In the genomic region with DNA sequence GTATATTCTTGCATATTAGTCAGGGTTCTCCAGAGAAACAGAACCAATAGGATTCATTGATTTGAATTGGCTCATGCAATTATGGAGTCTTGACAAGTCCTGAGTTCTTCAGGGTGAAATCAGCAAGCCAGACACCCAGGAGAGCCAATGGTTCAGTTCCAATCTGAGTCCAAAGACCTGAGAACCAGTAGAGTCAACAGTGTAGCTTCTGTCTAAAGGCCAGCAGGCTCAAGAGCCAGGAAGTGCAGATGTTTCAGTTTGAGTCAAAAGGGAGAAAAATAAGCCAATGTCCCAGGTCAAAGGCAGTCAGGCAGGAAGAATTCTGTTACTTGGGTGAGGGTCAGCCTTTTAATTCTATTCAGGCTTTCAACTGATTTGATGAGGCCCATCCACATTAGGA, we compare ENCODE assay signal across 18 cellular contexts. TPM values are rescaled to one million over a fixed set of nuclear protein-coding genes. Genes with fewer than 3 reads are reported as not detected.
DNase-seq lines count a peak whose midpoint lies in the region; ATAC-seq, FAIRE-seq and TF ChIP-seq lines count a peak whose summit lies in the region.
"Had no signal": no experiment of that assay in that cellular context is flagged by ENCODE, and none has a peak within 500 bp of the region (broad histone marks: within the 10 kb centered on the region; RNA-seq: fewer than 3 reads in every experiment).

No MANE protein-coding gene starts in this region.

- peak; percentile 59 for ATAC-seq in HG02588 (IDR thresholded peaks at IDR 0.05; ENCODE audit: unreplicated experiment)
- ATAC-seq in HG03457 (IDR thresholded peaks at IDR 0.05; ENCODE audit: unreplicated experiment): peak; percentile 71
- ATAC-seq: HCT116; PC-3; stimulated activated effector memory CD8-positive, alpha-beta T cell treated with anti-CD3 and anti-CD28 coated beads, Interleukin-12 subunit alpha, Interleukin-12 subunit beta, amount 100 ng/mL, for 72 hours had no signal

- intact Hi-C loops in CD14-positive monocyte (cut with micrococcal nuclease): no loop called here
- intact Hi-C loops in activated T-helper 1 cell treated with anti-CD3 and anti-CD28 coated beads, Interleukin-12 subunit alpha, Interleukin-12 subunit beta, Interleukin-2, Interleukin-4 antibody, amounts not matched to agents 30 ng/mL and 10 ng/mL and 1 ng/mL, durations not matched to agents 14 hours and 24 hours and 36 hours (cut with micrococcal nuclease): no loop called here

- no peak overlapping the region for H3K27ac ChIP-seq in caudate nucleus (ENCODE audit: low read depth, low read length)
- H3K27ac ChIP-seq: vagina had no signal

- peaks cover 18% of the 10 kb centered on the region for H3K4me1 Mint-ChIP-seq in CD14-positive monocyte
- no peaks in the 10 kb centered on the region for H3K4me1 Mint-ChIP-seq in activated T-helper 1 cell treated with anti-CD3 and anti-CD28 coated beads, Interleukin-12 subunit alpha, Interleukin-12 subunit beta, Interleukin-2, Interleukin-4 antibody, amounts not matched to agents 30 ng/mL and 10 ng/mL and 1 ng/mL, durations not matched to agents 14 hours and 24 hours and 36 hours (ENCODE audit: low read depth)
- H3K4me1 Mint-ChIP-seq: stimulated activated effector memory CD8-positive, alpha-beta T cell treated with anti-CD3 and anti-CD28 coated beads, Interleukin-12 subunit alpha, Interleukin-12 subunit beta, amount 100 ng/mL, for 72 hours had no signal

- peak; percentile 15 for DNase-seq in GM12892 (ENCODE audit: insufficient read length)
- DNase-seq in GM19240 (ENCODE audit: insufficient read length, low spot score): peak; percentile 17
- DNase-seq in caudate nucleus (lab: John Stamatoyannopoulos, UW): no peak
- no peak for DNase-seq in CD14-positive monocyte (ENCODE audit: low spot score)
- no peak for DNase-seq in activated T-helper 1 cell treated with anti-CD3 and anti-CD28 coated beads, Interleukin-12 subunit alpha, Interleukin-12 subunit beta, Interleukin-2, Interleukin-4 antibody, amounts not matched to agents 30 ng/mL and 10 ng/mL and 1 ng/mL, durations not matched to agents 14 hours and 24 hours and 36 hours (ENCODE audit: low spot score)
- DNase-seq in iPS-NIHi7 (ENCODE audit: extremely low spot score): no peak
- DNase-seq: effector CD4-positive, alpha-beta T cell; NCI-H1105; NCI-H226; PC-3 had no signal

- H3K27ac Mint-ChIP-seq in CD14-positive monocyte: peak overlapping the region in 3 of 7 donors; percentile 51 to 76 (median 69)
- no peak overlapping the region for H3K27ac Mint-ChIP-seq in activated T-helper 1 cell treated with anti-CD3 and anti-CD28 coated beads, Interleukin-12 subunit alpha, Interleukin-12 subunit beta, Interleukin-2, Interleukin-4 antibody, amounts not matched to agents 30 ng/mL and 10 ng/mL and 1 ng/mL, durations not matched to agents 14 hours and 24 hours and 36 hours
- H3K27ac Mint-ChIP-seq: stimulated activated effector memory CD8-positive, alpha-beta T cell treated with anti-CD3 and anti-CD28 coated beads, Interleukin-12 subunit alpha, Interleukin-12 subunit beta, amount 100 ng/mL, for 72 hours had no signal

- H3K9me3 Mint-ChIP-seq in CD14-positive monocyte: peaks cover 3 to 15% (median 5%) of the 10 kb centered on the region in 7 donors
- peaks cover 4% of the 10 kb centered on the region for H3K9me3 Mint-ChIP-seq in activated T-helper 1 cell treated with anti-CD3 and anti-CD28 coated beads, Interleukin-12 subunit alpha, Interleukin-12 subunit beta, Interleukin-2, Interleukin-4 antibody, amounts not matched to agents 30 ng/mL and 10 ng/mL and 1 ng/mL, durations not matched to agents 14 hours and 24 hours and 36 hours

- H3K4me3 Mint-ChIP-seq in CD14-positive monocyte: no peak overlapping the region
- H3K4me3 Mint-ChIP-seq in activated T-helper 1 cell treated with anti-CD3 and anti-CD28 coated beads, Interleukin-12 subunit alpha, Interleukin-12 subunit beta, Interleukin-2, Interleukin-4 antibody, amounts not matched to agents 30 ng/mL and 10 ng/mL and 1 ng/mL, durations not matched to agents 14 hours and 24 hours and 36 hours: no peak overlapping the region
- H3K4me3 Mint-ChIP-seq: stimulated activated effector memory CD8-positive, alpha-beta T cell treated with anti-CD3 and anti-CD28 coated beads, Interleukin-12 subunit alpha, Interleukin-12 subunit beta, amount 100 ng/mL, for 72 hours had no signal

- peaks cover 2 to 6% of the 10 kb centered on the region in 2 donors for H3K36me3 Mint-ChIP-seq in CD14-positive monocyte
- peaks cover 9% of the 10 kb centered on the region for H3K36me3 Mint-ChIP-seq in activated T-helper 1 cell treated with anti-CD3 and anti-CD28 coated beads, Interleukin-12 subunit alpha, Interleukin-12 subunit beta, Interleukin-2, Interleukin-4 antibody, amounts not matched to agents 30 ng/mL and 10 ng/mL and 1 ng/mL, durations not matched to agents 14 hours and 24 hours and 36 hours (ENCODE audit: low read depth)
- H3K36me3 Mint-ChIP-seq: stimulated activated effector memory CD8-positive, alpha-beta T cell treated with anti-CD3 and anti-CD28 coated beads, Interleukin-12 subunit alpha, Interleukin-12 subunit beta, amount 100 ng/mL, for 72 hours had no signal

- H3K27me3 Mint-ChIP-seq in CD14-positive monocyte (ENCODE audit: low read depth in 3 of 3): peaks cover 0 to 4% (median 2%) of the 10 kb centered on the region in 3 donors
- peaks cover under 1% of the 10 kb centered on the region for H3K27me3 Mint-ChIP-seq in activated T-helper 1 cell treated with anti-CD3 and anti-CD28 coated beads, Interleukin-12 subunit alpha, Interleukin-12 subunit beta, Interleukin-2, Interleukin-4 antibody, amounts not matched to agents 30 ng/mL and 10 ng/mL and 1 ng/mL, durations not matched to agents 14 hours and 24 hours and 36 hours (ENCODE audit: insufficient read depth)

- TF ChIP-seq CTCF in CD14-positive monocyte (IDR thresholded peaks at IDR 0.05): no peak

- no peak for TF ChIP-seq POLR2A in GM12892 (IDR thresholded peaks at IDR 0.05; ENCODE audit: low read depth, low read length)

- FAIRE-seq in GM12892 (lab: Jason Lieb, UNC): peak; percentile 90

RNA-seq across cellular contexts. Expression of a gene that starts 37.8 kb away (rescaled TPM):
- not detected for polyA plus RNA-seq in GM12892 (2012; ENCODE audit: missing spikeins)
- 1 to 10 TPM in 1 of 2 donors, under 1 TPM in 1; 0.43 to 1.3 TPM for polyA plus RNA-seq in CD14-positive monocyte
- total RNA-seq in activated T-helper 1 cell treated with anti-CD3 and anti-CD28 coated beads, Interleukin-12 subunit alpha, Interleukin-12 subunit beta, Interleukin-2, Interleukin-4 antibody, amounts not matched to agents 30 ng/mL and 10 ng/mL and 1 ng/mL, durations not matched to agents 14 hours and 24 hours and 36 hours: not detected in 2 replicates
- total RNA-seq: fibroblast of villous mesenchyme, HT1080, PC-3, vagina had no signal
- polyA plus RNA-seq: AG04450 had no signal

RNA-seq across cellular contexts. Expression of a gene that starts 46.6 kb away (rescaled TPM):
- polyA plus RNA-seq in GM12892 (2012; ENCODE audit: missing spikeins): 9.1 TPM
- polyA plus RNA-seq in CD14-positive monocyte: 1 to 10 TPM; 8.0 to 9.9 TPM
- 20.2 and 20.7 TPM in 2 replicates for total RNA-seq in activated T-helper 1 cell treated with anti-CD3 and anti-CD28 coated beads, Interleukin-12 subunit alpha, Interleukin-12 subunit beta, Interleukin-2, Interleukin-4 antibody, amounts not matched to agents 30 ng/mL and 10 ng/mL and 1 ng/mL, durations not matched to agents 14 hours and 24 hours and 36 hours

RNA-seq across cellular contexts. Expression of a gene that starts 47.0 kb away (rescaled TPM):
- polyA plus RNA-seq in GM12892 (2012; ENCODE audit: missing spikeins): 59.6 TPM
- polyA plus RNA-seq in CD14-positive monocyte: 1 to 10 TPM in 1 of 2 donors, under 1 TPM in 1; 0.75 to 1.1 TPM
- total RNA-seq in activated T-helper 1 cell treated with anti-CD3 and anti-CD28 coated beads, Interleukin-12 subunit alpha, Interleukin-12 subunit beta, Interleukin-2, Interleukin-4 antibody, amounts not matched to agents 30 ng/mL and 10 ng/mL and 1 ng/mL, durations not matched to agents 14 hours and 24 hours and 36 hours: 55.9 and 60.3 TPM in 2 replicates

Comparison
In these comparisons a context has a peak if more than half of its experiments do, and no peak if none do; other contexts are left out.
1. DNase-seq: peak in GM12892 (single experiment) and GM19240 (single experiment); none in caudate nucleus (0 of 61), CD14-positive monocyte (single experiment), activated T-helper 1 cell treated with anti-CD3 and anti-CD28 coated beads, Interleukin-12 subunit alpha, Interleukin-12 subunit beta, Interleukin-2, Interleukin-4 antibody, amounts not matched to agents 30 ng/mL and 10 ng/mL and 1 ng/mL, durations not matched to agents 14 hours and 24 hours and 36 hours (single experiment) and iPS-NIHi7 (single experiment).